In genomic region chr3:169836058-169836941, GRCh38 we compare ENCODE assay signal across 8 cellular contexts. TPM values are rescaled to one million over a fixed set of nuclear protein-coding genes. Genes with fewer than 3 reads are reported as not detected.
DNase-seq lines count a peak whose midpoint lies in the region; ATAC-seq and TF ChIP-seq lines count a peak whose summit lies in the region.

No MANE protein-coding gene starts in this region.

- no peak overlapping the region for H3K4me3 ChIP-seq in MM.1S (ENCODE audit: low read length)
- H3K4me3 ChIP-seq in mesendoderm (ENCODE audit: low read length), result no peak overlapping the region

- no peak overlapping the region for H2AK5ac ChIP-seq in mesendoderm (ENCODE audit: low read length)

- H3K56ac ChIP-seq in mesendoderm (ENCODE audit: low read length), result no peak overlapping the region

- ATAC-seq in GM18868 (IDR thresholded peaks at IDR 0.05; ENCODE audit: unreplicated experiment), result peak; percentile 87
- peak; percentile 88 for ATAC-seq in HG02588 (IDR thresholded peaks at IDR 0.05; ENCODE audit: unreplicated experiment)

- H3K79me1 ChIP-seq in mesendoderm (ENCODE audit: low read length), result no peaks in the 10 kb centered on the region

- no peak overlapping the region for H4K5ac ChIP-seq in mesendoderm (ENCODE audit: low read length)

- H2BK15ac ChIP-seq in mesendoderm (replicated peaks; ENCODE audit: low read depth), result no peak overlapping the region

- H3K4me2 ChIP-seq in MM.1S (ENCODE audit: low read depth, low read length) (no peak overlapping the region), mesendoderm (ENCODE audit: low read length) (no peak overlapping the region)

- no peak for TF ChIP-seq CTCF in MM.1S (IDR thresholded peaks at IDR 0.05; ENCODE audit: low read length)

- peak overlapping the region; percentile 50; the same call in 1 of the 2 replicates for H2AFZ ChIP-seq in MM.1S (ENCODE audit: low read length)

- no peak overlapping the region for H3K4ac ChIP-seq in mesendoderm (ENCODE audit: low read depth, low read length)

- no peak overlapping the region for H2BK120ac ChIP-seq in mesendoderm (ENCODE audit: low read depth, low read length)

- DNase-seq in MM.1S (no peak), mesendoderm (peak; percentile 30), T-helper 2 cell (no peak), mesenteric fat pad (ENCODE audit: low spot score) (no peak)
- DNase-seq in stimulated activated CD4-positive, alpha-beta T cell treated with anti-CD3 and anti-CD28 coated beads, Interleukin-1b, Interleukin-23, amount 100 ng/mL, for 48 hours, result no peak
- no peak for DNase-seq in stimulated activated naive CD4-positive, alpha-beta T cell treated with Interleukin-2 at 50 U/mL for 16 hours (lab: John Stamatoyannopoulos, UW)

- no peaks in the 10 kb centered on the region for H4K20me1 ChIP-seq in MM.1S (ENCODE audit: insufficient read depth, low read length)

- H3K9ac ChIP-seq in MM.1S (ENCODE audit: low read length) (no peak overlapping the region), mesendoderm (ENCODE audit: low read length) (no peak overlapping the region)

- H3K36me3 ChIP-seq in MM.1S (replicated peaks; ENCODE audit: insufficient read depth, low read length) (no peaks in the 10 kb centered on the region), mesendoderm (ENCODE audit: control insufficient read depth, insufficient read depth, low read length) (no peaks in the 10 kb centered on the region)

- no peak overlapping the region for H3K23ac ChIP-seq in mesendoderm (ENCODE audit: low read length)

- H3K27ac ChIP-seq in MM.1S (ENCODE audit: low read length) (no peak overlapping the region), mesendoderm (ENCODE audit: low read depth, low read length) (no peak overlapping the region)

- H3F3A ChIP-seq in MM.1S (ENCODE audit: insufficient read depth, low read length), result no peaks in the 10 kb centered on the region

- H3K27me3 ChIP-seq in MM.1S (replicated peaks; ENCODE audit: insufficient read depth, low read length) (no peaks in the 10 kb centered on the region), mesendoderm (ENCODE audit: insufficient read depth, low read length, poor library complexity) (no peaks in the 10 kb centered on the region)

- H3K79me2 ChIP-seq in MM.1S (ENCODE audit: low read length) (no peaks in the 10 kb centered on the region), mesendoderm (ENCODE audit: control insufficient read depth, insufficient read depth, low read length) (no peaks in the 10 kb centered on the region)

- no peak overlapping the region for H3K18ac ChIP-seq in mesendoderm (ENCODE audit: low read length)

- no CpG with 5 or more reads among the region's 5 CpGs for WGBS in mesendoderm (ENCODE audit: extremely low coverage, insufficient coverage, low lambda C conversion rate)

- H4K8ac ChIP-seq in mesendoderm (ENCODE audit: low read depth, low read length), result no peak overlapping the region

- no peak overlapping the region for H2BK5ac ChIP-seq in mesendoderm (ENCODE audit: low read length)

- H3K4me1 ChIP-seq in MM.1S (ENCODE audit: low read length) (0 out of 2 replicates have a peak, but pooled peaks cover 9% of the 10 kb centered on the region), mesendoderm (ENCODE audit: control insufficient read depth, low read depth, low read length) (no peaks in the 10 kb centered on the region)

- no peaks in the 10 kb centered on the region for H3K9me2 ChIP-seq in MM.1S (replicated peaks; ENCODE audit: insufficient read depth, low read length)

- H3K9me3 ChIP-seq in MM.1S (replicated peaks; ENCODE audit: insufficient read depth, low read length), result no peaks in the 10 kb centered on the region

RNA-seq across cellular contexts. Expression of gene LRRC34, which starts 23.6 kb away (rescaled TPM):
- polyA plus RNA-seq in mesendoderm (2013, experiment 1 of 2), result 3.0 TPM
- polyA plus RNA-seq in mesendoderm (2013, experiment 2 of 2), result 3.1 TPM
- 3.4 TPM for total RNA-seq in mesenteric fat pad

RNA-seq across cellular contexts. Expression of gene LRRIQ4, which starts 23.6 kb away (rescaled TPM):
- 0.11 TPM for polyA plus RNA-seq in mesendoderm (2013, experiment 1 of 2)
- polyA plus RNA-seq in mesendoderm (2013, experiment 2 of 2), result 0.06 TPM
- total RNA-seq in mesenteric fat pad, result not detected

RNA-seq across cellular contexts. Expression of gene LRRC31, which starts 33.4 kb away (rescaled TPM):
- polyA plus RNA-seq in mesendoderm (2013, experiment 1 of 2), result 0.01 TPM
- polyA plus RNA-seq in mesendoderm (2013, experiment 2 of 2), result not detected
- total RNA-seq in mesenteric fat pad, result not detected
